9 cellular contexts compared by ENCODE assay signal in genomic region chr10:119478111-119479047, GRCh38.
DNase-seq lines count a peak whose midpoint lies in the region; ATAC-seq and TF ChIP-seq lines count a peak whose summit lies in the region.
"Had no signal": no experiment of that assay in that cellular context is flagged by ENCODE, and none has a peak within 500 bp of the region (broad histone marks: within the 10 kb centered on the region; RNA-seq: fewer than 3 reads in every experiment).

No MANE protein-coding gene starts in this region.

- H3K4me3 ChIP-seq in BLaER1, result no peak overlapping the region
- no peak overlapping the region for H3K4me3 ChIP-seq in right atrium auricular region
- H3K4me3 ChIP-seq in upper lobe of left lung, result no peak overlapping the region

- 42 to 47% methylated on average over 8 of the region's 8 CpGs for WGBS in upper lobe of left lung, 2 donors

- no peaks in the 10 kb centered on the region for H4K20me1 ChIP-seq in BLaER1

- H3K4me2 ChIP-seq in BLaER1, result peak overlapping the region; percentile 79

- DNase-seq in activated CD8-positive, alpha-beta memory T cell treated with anti-CD3 and anti-CD28 coated beads, Interleukin-2, amount 50 U/mL, for 4 hours, result peak; percentile 24
- no peak for DNase-seq in NCI-H774 (lab: John Stamatoyannopoulos, UW)
- DNase-seq in anterior cingulate cortex (lab: John Stamatoyannopoulos, UW), result no peak
- DNase-seq in right atrium auricular region (ENCODE audit: low spot score), result no peak
- no peak for DNase-seq in upper lobe of left lung

- no peak for TF ChIP-seq EP300 in upper lobe of left lung (IDR thresholded peaks at IDR 0.05)

- H3K9me3 ChIP-seq in BLaER1 (peaks cover 14% of the 10 kb centered on the region), right atrium auricular region (no peaks in the 10 kb centered on the region), upper lobe of left lung (no peaks in the 10 kb centered on the region)

- ATAC-seq in GM19328 (IDR thresholded peaks at IDR 0.05; ENCODE audit: unreplicated experiment), result peak; percentile 77
- ATAC-seq in HG03108 (IDR thresholded peaks at IDR 0.05; ENCODE audit: unreplicated experiment), result peak; percentile 87
- no peak for ATAC-seq in upper lobe of left lung (ENCODE audit: low FRiP score in 2 of 2)

- H3K9ac ChIP-seq in BLaER1, result no peak overlapping the region
- H3K9ac ChIP-seq: parathyroid adenoma had no signal

- no peaks in the 10 kb centered on the region for H3K36me3 ChIP-seq in BLaER1
- H3K36me3 ChIP-seq in right atrium auricular region, result no peaks in the 10 kb centered on the region
- no peaks in the 10 kb centered on the region for H3K36me3 ChIP-seq in upper lobe of left lung

- H3K4me1 ChIP-seq in BLaER1 (peaks cover 30% of the 10 kb centered on the region), right atrium auricular region (peaks cover 0 to 5% of the 10 kb centered on the region in 2 donors), upper lobe of left lung (no peaks in the 10 kb centered on the region)
- H3K4me1 ChIP-seq: parathyroid adenoma had no signal

- no peak for TF ChIP-seq CTCF in right atrium auricular region (IDR thresholded peaks at IDR 0.05)
- TF ChIP-seq CTCF in upper lobe of left lung (IDR thresholded peaks at IDR 0.05), result no peak

- H3K27me3 ChIP-seq in BLaER1, result no peaks in the 10 kb centered on the region
- no peaks in the 10 kb centered on the region for H3K27me3 ChIP-seq in right atrium auricular region
- no peaks in the 10 kb centered on the region for H3K27me3 ChIP-seq in upper lobe of left lung

- 0 out of 2 replicates have a peak overlapping the region, but pooled peaks have one; percentile 15 for H3K27ac ChIP-seq in BLaER1
- no peak overlapping the region for H3K27ac ChIP-seq in right atrium auricular region
- H3K27ac ChIP-seq in upper lobe of left lung, result no peak overlapping the region
- H3K27ac ChIP-seq: parathyroid adenoma had no signal

- no peak for TF ChIP-seq POLR2A in upper lobe of left lung (IDR thresholded peaks at IDR 0.05)

Comparison
In these comparisons a context has a peak if more than half of its experiments do, and no peak if none do; other contexts are left out.
1. ATAC-seq: peak in GM19328 (single experiment) and HG03108 (single experiment); none in upper lobe of left lung (0 of 2).